Comparison of ENCODE assay signal across 8 cellular contexts in the genomic region with DNA sequence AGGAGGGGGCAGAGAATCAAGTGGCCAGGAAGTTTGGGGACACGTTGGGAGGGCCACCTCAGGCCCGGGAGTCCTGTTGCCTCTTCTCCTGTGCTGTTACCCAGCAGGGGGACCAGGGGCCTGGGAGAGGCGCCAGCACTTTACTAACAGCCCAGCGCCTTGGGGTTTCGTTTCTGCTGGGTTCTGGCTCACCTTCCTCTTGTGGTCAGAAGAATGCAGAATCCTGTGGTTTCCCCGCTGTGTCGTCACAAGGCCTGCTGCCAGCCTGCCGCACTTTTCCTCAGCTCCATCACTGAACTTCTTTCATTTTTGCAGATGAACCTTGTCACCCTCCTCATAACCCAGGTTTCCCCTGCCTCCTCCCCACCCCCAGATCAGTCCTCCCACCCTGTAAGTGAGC.
A peak's percentile ranks its signal among the peaks of the same experiment; 100 is the strongest.
DNase-seq lines count a peak whose midpoint lies in the region; ATAC-seq and TF ChIP-seq lines count a peak whose summit lies in the region.

No MANE protein-coding gene starts in this region.

- H3K36me3 Mint-ChIP-seq in T-helper 17 cell (ENCODE audit: low read depth) = no peaks in the 10 kb centered on the region

- CTCF ChIA-PET in AG04449 (lab: Yijun Ruan, JAX) = interaction anchor here (1.0 to 8.3 kb wide), 8 partner anchors 12 to 291 kb away, joined by 3 to 363 read pairs (median 8); a partner anchor contains a TSS

- POLR2A ChIA-PET in AG04449 (lab: Yijun Ruan, JAX) = interaction anchor here (0.7 kb wide), 1 partner anchor 198 kb away, joined by 3 read pairs; no protein-coding TSS in a partner anchor

- TF ChIP-seq CTCF in AG04449 (IDR thresholded peaks at IDR 0.05; ENCODE audit: insufficient read depth, low read length, missing control alignments) (peak; percentile 37), astrocyte of the spinal cord (IDR thresholded peaks at IDR 0.05; ENCODE audit: low read depth, low read length) (peak; percentile 20)

- H3K9me3 ChIP-seq in T-helper 17 cell (ENCODE audit: control insufficient read depth, low read length, poor library complexity, severe bottlenecking) = no peaks in the 10 kb centered on the region

- peak overlapping the region; percentile 86 for H3K4me3 Mint-ChIP-seq in T-helper 17 cell

- peak overlapping the region; percentile 20; the same call in 1 of the 2 replicates for H3K4me3 ChIP-seq in AG04449 (ENCODE audit: low read depth, low read length)
- no peak overlapping the region for H3K4me3 ChIP-seq in astrocyte of the spinal cord (ENCODE audit: low read depth, low read length)

- in situ Hi-C loops in astrocyte of the spinal cord (cut with HindIII; ENCODE audit: low sequenced_read_pairs) = no loop called here

- H3K4me1 Mint-ChIP-seq in T-helper 17 cell = peaks cover 38% of the 10 kb centered on the region

- DNase-seq in AG04449 (ENCODE audit: low read depth, low spot score) (peak; percentile 94), T-helper 17 cell (peak; percentile 45 to 65 (median 58)), astrocyte of the spinal cord (ENCODE audit: low read depth, low spot score) (peak; percentile 97), medulla oblongata (ENCODE audit: extremely low spot score) (peak; percentile 79), NCI-H187 (lab: John Stamatoyannopoulos, UW) (no peak)
- DNase-seq in stimulated activated CD8-positive, alpha-beta memory T cell treated with anti-CD3 and anti-CD28 coated beads, Interleukin-7, amount 100 ng/mL, for 1 hour (ENCODE audit: low read depth in 2 of 2) = peak; percentile 37 to 38

- H3K27me3 Mint-ChIP-seq in T-helper 17 cell = no peaks in the 10 kb centered on the region

- ATAC-seq in GM19035 (IDR thresholded peaks at IDR 0.05; ENCODE audit: unreplicated experiment) (peak; percentile 43), HG03432 (IDR thresholded peaks at IDR 0.05; ENCODE audit: unreplicated experiment) (peak; percentile 75), T-helper 17 cell (peak; percentile 70)

- H3K27ac Mint-ChIP-seq in T-helper 17 cell = peak overlapping the region; percentile 95

Comparison
In these comparisons a context has a peak if more than half of its experiments do, and no peak if none do; other contexts are left out.
1. DNase-seq: peak in AG04449 (single experiment), T-helper 17 cell (3 of 3), astrocyte of the spinal cord (single experiment), medulla oblongata (single experiment) and stimulated activated CD8-positive, alpha-beta memory T cell treated with anti-CD3 and anti-CD28 coated beads, Interleukin-7, amount 100 ng/mL, for 1 hour (2 of 2); none in NCI-H187 (0 of 2).
2. Peak in every context shown above with its lines, with median percentiles within 50 percentile points of each other: ATAC-seq.